9 cellular contexts compared by ENCODE assay signal in the genomic region with DNA sequence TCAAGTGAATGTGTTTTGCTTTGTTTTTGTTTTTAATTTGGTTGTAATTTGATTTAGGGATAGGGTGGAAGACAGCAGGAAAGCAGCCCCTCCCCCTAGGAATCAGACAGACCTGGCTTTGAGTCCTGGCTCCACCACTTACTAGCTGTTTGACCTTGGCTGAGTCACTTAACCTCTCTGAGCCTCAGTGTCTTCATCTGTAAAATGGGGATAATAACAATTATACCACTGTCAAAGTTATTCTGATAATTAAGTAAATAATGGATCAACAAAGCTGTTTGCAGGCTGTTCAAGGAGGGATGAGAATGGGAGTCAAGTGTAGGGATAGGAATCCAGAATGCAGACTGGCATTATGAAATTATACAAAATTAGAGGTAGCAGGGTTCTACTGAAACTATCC. TPM values are rescaled to one million over a fixed set of nuclear protein-coding genes. Genes with fewer than 3 reads are reported as not detected.
A peak's percentile ranks its signal among the peaks of the same experiment; 100 is the strongest.
DNase-seq lines count a peak whose midpoint lies in the region; ATAC-seq and TF ChIP-seq lines count a peak whose summit lies in the region.
"Had no signal": no experiment of that assay in that cellular context is flagged by ENCODE, and none has a peak within 500 bp of the region (broad histone marks: within the 10 kb centered on the region; RNA-seq: fewer than 3 reads in every experiment).

No MANE protein-coding gene starts in this region.

- H3K4me2 ChIP-seq in smooth muscle cell = peak overlapping the region; percentile 80

- no peaks in the 10 kb centered on the region for H3K79me2 ChIP-seq in smooth muscle cell (ENCODE audit: low read depth)

- no peaks in the 10 kb centered on the region for H3K27me3 ChIP-seq in HAP-1 (ENCODE audit: low read depth)
- no peaks in the 10 kb centered on the region for H3K27me3 ChIP-seq in iPS DF 6.9 (ENCODE audit: control insufficient read depth, insufficient read depth, low read length)
- no peaks in the 10 kb centered on the region for H3K27me3 ChIP-seq in smooth muscle cell (ENCODE audit: low read depth)

- peaks cover 10% of the 10 kb centered on the region for H3K4me1 ChIP-seq in HAP-1
- H3K4me1 ChIP-seq in iPS DF 6.9 (ENCODE audit: control insufficient read depth, insufficient read depth, low read length) = peaks cover 3% of the 10 kb centered on the region; the same call in 1 of the 2 replicates
- no peaks in the 10 kb centered on the region for H3K4me1 ChIP-seq in smooth muscle cell (ENCODE audit: low read depth)

- H3K27me3 Mint-ChIP-seq in activated CD4-positive, alpha-beta memory T cell treated with anti-CD3 and anti-CD28 coated beads, Interleukin-2, amount 10 ng/mL, durations not matched to agents 7 days and 5 days = no peaks in the 10 kb centered on the region

- CTCF ChIA-PET in activated CD4-positive, alpha-beta memory T cell treated with anti-CD3 and anti-CD28 coated beads, Interleukin-2, amount 10 ng/mL, durations not matched to agents 7 days and 5 days (lab: Charles Lee) = interaction anchor here (2.0 kb wide), 1 partner anchor 9 kb away, joined by 8 read pairs; no protein-coding TSS in a partner anchor

- H3K9me3 Mint-ChIP-seq in activated CD4-positive, alpha-beta memory T cell treated with anti-CD3 and anti-CD28 coated beads, Interleukin-2, amount 10 ng/mL, durations not matched to agents 7 days and 5 days = no peaks in the 10 kb centered on the region

- peaks cover 22% of the 10 kb centered on the region for H3K4me1 Mint-ChIP-seq in activated CD4-positive, alpha-beta memory T cell treated with anti-CD3 and anti-CD28 coated beads, Interleukin-2, amount 10 ng/mL, durations not matched to agents 7 days and 5 days

- H3K27ac ChIP-seq in iPS DF 6.9 (ENCODE audit: low read length) (no peak overlapping the region), smooth muscle cell (ENCODE audit: low read depth) (peak overlapping the region; percentile 93)

- peak overlapping the region; percentile 88 for H3K9ac ChIP-seq in smooth muscle cell (ENCODE audit: low read depth)

- H4K20me1 ChIP-seq in smooth muscle cell (ENCODE audit: low read depth) = no peaks in the 10 kb centered on the region

- ATAC-seq in HG02840 (IDR thresholded peaks at IDR 0.05; ENCODE audit: low FRiP score, unreplicated experiment) (no peak), GM18502 (IDR thresholded peaks at IDR 0.05; ENCODE audit: poor library complexity, unreplicated experiment) (no peak), GM18517 (IDR thresholded peaks at IDR 0.05; ENCODE audit: unreplicated experiment) (no peak)

- H3K4me3 ChIP-seq in HAP-1 (peak overlapping the region; percentile 73), iPS DF 6.9 (ENCODE audit: low read length) (peak overlapping the region; percentile 40; the same call in 1 of the 2 replicates), smooth muscle cell (peak overlapping the region; percentile 52)

- TF ChIP-seq CTCF in smooth muscle cell (IDR thresholded peaks at IDR 0.05; ENCODE audit: borderline replicate concordance, insufficient read depth, poor library complexity, severe bottlenecking) = no peak

- no peak for DNase-seq in HAP-1 (ENCODE audit: low spot score in 2 of 2)
- no peak for DNase-seq in activated CD4-positive, alpha-beta memory T cell treated with anti-CD3 and anti-CD28 coated beads, Interleukin-2, amount 10 ng/mL, durations not matched to agents 7 days and 5 days
- no peak for DNase-seq in iPS DF 6.9 (ENCODE audit: low read depth, low spot score)
- no peak for DNase-seq in smooth muscle cell (lab: John Stamatoyannopoulos, UW; ENCODE audit: unreplicated experiment)
- no peak for DNase-seq in SKM-1 treated with dmso at 0.1 percent for 144 hours (lab: John Stamatoyannopoulos, UW; ENCODE audit: unreplicated experiment)

- H3K4me3 Mint-ChIP-seq in activated CD4-positive, alpha-beta memory T cell treated with anti-CD3 and anti-CD28 coated beads, Interleukin-2, amount 10 ng/mL, durations not matched to agents 7 days and 5 days = peak overlapping the region; percentile 80

- H3K36me3 ChIP-seq in HAP-1 (replicated peaks) (peaks cover 10% of the 10 kb centered on the region; the same call in 1 of the 2 replicates), iPS DF 6.9 (ENCODE audit: control insufficient read depth, insufficient read depth, low read length) (no peaks in the 10 kb centered on the region), smooth muscle cell (ENCODE audit: low read depth) (no peaks in the 10 kb centered on the region)

- peaks cover 10% of the 10 kb centered on the region for H3F3A ChIP-seq in smooth muscle cell (ENCODE audit: low read depth)

- H3K9me3 ChIP-seq in HAP-1 = no peaks in the 10 kb centered on the region; the same call in 1 of the 2 replicates
- H3K9me3 ChIP-seq in iPS DF 6.9 (ENCODE audit: control insufficient read depth, insufficient read depth, low read length) = no peaks in the 10 kb centered on the region
- no peaks in the 10 kb centered on the region for H3K9me3 ChIP-seq in smooth muscle cell (replicated peaks; ENCODE audit: low read depth)

- H3K36me3 Mint-ChIP-seq in activated CD4-positive, alpha-beta memory T cell treated with anti-CD3 and anti-CD28 coated beads, Interleukin-2, amount 10 ng/mL, durations not matched to agents 7 days and 5 days (ENCODE audit: low read depth) = peaks cover 11% of the 10 kb centered on the region

- H3K27ac Mint-ChIP-seq in activated CD4-positive, alpha-beta memory T cell treated with anti-CD3 and anti-CD28 coated beads, Interleukin-2, amount 10 ng/mL, durations not matched to agents 7 days and 5 days = peak overlapping the region; percentile 92

- POLR2A ChIA-PET in activated CD4-positive, alpha-beta memory T cell treated with anti-CD3 and anti-CD28 coated beads, Interleukin-2, amount 10 ng/mL, durations not matched to agents 7 days and 5 days (lab: Charles Lee) = interaction anchor here (1.2 to 5.5 kb wide), 5 partner anchors 11 to 183 kb away, joined by 4 to 88 read pairs (median 32); a partner anchor contains a TSS

- H2AFZ ChIP-seq in smooth muscle cell (ENCODE audit: low read depth) = peak overlapping the region; percentile 23

- in situ Hi-C loops in HAP-1 (cut with MboI; ENCODE audit: low sequenced_read_pairs) = no loop called here

RNA-seq across cellular contexts. Expression of a gene that starts 1.2 kb away (rescaled TPM):
- 10 to 100 TPM; 53.0 to 58.7 TPM for total RNA-seq in activated CD4-positive, alpha-beta memory T cell treated with anti-CD3 and anti-CD28 coated beads, Interleukin-2, amount 10 ng/mL, durations not matched to agents 7 days and 5 days
- 12.2 and 19.0 TPM in 2 replicates for total RNA-seq in smooth muscle cell
- 42.2 and 51.9 TPM in 2 replicates for polyA plus RNA-seq in smooth muscle cell

RNA-seq across cellular contexts. Expression of a gene that starts 5.6 kb away (rescaled TPM):
- not detected for total RNA-seq in activated CD4-positive, alpha-beta memory T cell treated with anti-CD3 and anti-CD28 coated beads, Interleukin-2, amount 10 ng/mL, durations not matched to agents 7 days and 5 days
- not detected in 2 replicates for total RNA-seq in smooth muscle cell
- polyA plus RNA-seq in smooth muscle cell = not detected in 2 replicates
- total RNA-seq: myocyte had no signal

RNA-seq across cellular contexts. Expression of a gene that starts 8.2 kb away (rescaled TPM):
- total RNA-seq in activated CD4-positive, alpha-beta memory T cell treated with anti-CD3 and anti-CD28 coated beads, Interleukin-2, amount 10 ng/mL, durations not matched to agents 7 days and 5 days = 10 to 100 TPM; 72.7 to 76.9 TPM
- total RNA-seq in smooth muscle cell = 72.2 and 74.1 TPM in 2 replicates
- 117 and 148 TPM in 2 replicates for polyA plus RNA-seq in smooth muscle cell

RNA-seq across cellular contexts. Expression of a gene that starts 24.2 kb away (rescaled TPM):
- not detected for total RNA-seq in activated CD4-positive, alpha-beta memory T cell treated with anti-CD3 and anti-CD28 coated beads, Interleukin-2, amount 10 ng/mL, durations not matched to agents 7 days and 5 days
- not detected in 2 replicates for total RNA-seq in smooth muscle cell
- polyA plus RNA-seq in smooth muscle cell = not detected in 2 replicates
- total RNA-seq: myocyte had no signal

RNA-seq across cellular contexts. Expression of a gene that starts 30.6 kb away (rescaled TPM):
- total RNA-seq in activated CD4-positive, alpha-beta memory T cell treated with anti-CD3 and anti-CD28 coated beads, Interleukin-2, amount 10 ng/mL, durations not matched to agents 7 days and 5 days = 1 to 10 TPM; 5.9 to 7.1 TPM
- total RNA-seq in smooth muscle cell = 1.1 and 3.4 TPM in 2 replicates
- 6.1 and 7.1 TPM in 2 replicates for polyA plus RNA-seq in smooth muscle cell
